12 cellular contexts compared by ENCODE assay signal in the genomic region with DNA sequence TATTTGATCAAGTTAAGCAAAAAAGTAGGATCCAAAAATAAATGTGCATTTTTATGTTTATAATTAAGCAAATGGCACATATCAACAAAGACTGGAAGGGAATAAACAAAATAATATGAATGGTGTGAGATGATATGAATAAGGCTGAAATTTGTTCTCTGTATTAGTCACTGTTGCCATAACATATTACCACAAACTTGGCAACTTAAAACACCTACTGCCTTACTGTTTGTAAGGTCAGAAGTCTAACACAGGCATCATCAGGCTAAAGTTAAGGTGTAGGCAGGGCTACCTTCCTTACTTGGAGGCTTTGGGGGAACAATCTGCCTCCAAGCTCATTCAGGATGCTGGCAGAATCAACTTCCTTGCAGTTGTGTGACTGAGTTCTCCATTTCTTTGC. TPM values are rescaled to one million over a fixed set of nuclear protein-coding genes. Genes with fewer than 3 reads are reported as not detected.
A peak's percentile ranks its signal among the peaks of the same experiment; 100 is the strongest.
DNase-seq lines count a peak whose midpoint lies in the region; ATAC-seq, FAIRE-seq and TF ChIP-seq lines count a peak whose summit lies in the region.
"Had no signal": no experiment of that assay in that cellular context is flagged by ENCODE, and none has a peak within 500 bp of the region (broad histone marks: within the 10 kb centered on the region; RNA-seq: fewer than 3 reads in every experiment).

No MANE protein-coding gene starts in this region.

- no peaks in the 10 kb centered on the region for H4K20me1 ChIP-seq in fibroblast of lung (ENCODE audit: control insufficient read depth, extremely low read depth, insufficient read depth, low read length)

- H3K4me2 ChIP-seq in fibroblast of lung (ENCODE audit: extremely low read depth, insufficient read depth, low read length) = no peak overlapping the region

- no peak overlapping the region for H3K27ac ChIP-seq in fibroblast of lung (ENCODE audit: insufficient read depth, low read length)
- no peak overlapping the region for H3K27ac ChIP-seq in dorsolateral prefrontal cortex
- H3K27ac ChIP-seq: vagina had no signal

- CTCF ChIA-PET in T-cell (lab: Charles Lee) = interaction anchor here in 1 of 2 donors (0.6 to 1.3 kb wide), 2 partner anchors 8 to 62 kb away, joined by 3 read pairs; no protein-coding TSS in a partner anchor

- peak; percentile 58 for FAIRE-seq in GM12891 (lab: Jason Lieb, UNC)

- POLR2A ChIA-PET in T-cell (lab: Charles Lee) = no interaction called here

- no peaks in the 10 kb centered on the region for H3K9me3 Mint-ChIP-seq in T-cell
- H3K9me3 Mint-ChIP-seq: memory B cell had no signal

- H3K4me3 ChIP-seq in fibroblast of lung (replicated peaks in 1 of 4; ENCODE audit: control extremely low read depth in 1 of 4, insufficient read depth in 1 of 4, low read depth in 3 of 4, low read length in 4 of 4) = no peak overlapping the region
- H3K4me3 ChIP-seq in dorsolateral prefrontal cortex = no peak overlapping the region
- H3K4me3 ChIP-seq: vagina had no signal

- no peak overlapping the region for H3K27ac Mint-ChIP-seq in T-cell
- H3K27ac Mint-ChIP-seq: memory B cell had no signal

- no peak overlapping the region for H2AFZ ChIP-seq in fibroblast of lung (ENCODE audit: low read length)

- ATAC-seq in GM21447 (IDR thresholded peaks at IDR 0.05; ENCODE audit: unreplicated experiment) (peak; percentile 69), HG03432 (IDR thresholded peaks at IDR 0.05; ENCODE audit: unreplicated experiment) (peak; percentile 83), T-cell (replicated peaks in 1 of 4) (no peak), sciatic nerve (no peak)

- H3K27me3 Mint-ChIP-seq in T-cell = no peaks in the 10 kb centered on the region
- H3K27me3 Mint-ChIP-seq: memory B cell had no signal

- H3K27me3 ChIP-seq in fibroblast of lung (ENCODE audit: control insufficient read depth, insufficient read depth, low read length) = no peaks in the 10 kb centered on the region
- H3K27me3 ChIP-seq in dorsolateral prefrontal cortex = no peaks in the 10 kb centered on the region
- H3K27me3 ChIP-seq: vagina had no signal

- DNase-seq in GM12891 (ENCODE audit: insufficient read length, low spot score) (no peak), fibroblast of lung (ENCODE audit: low read depth in 2 of 2) (peak; percentile 54 to 61), T-cell (no peak), sciatic nerve (ENCODE audit: low spot score) (no peak), dorsolateral prefrontal cortex (no peak), epidermal melanocyte (ENCODE audit: insufficient read length, low spot score) (no peak)
- DNase-seq: NCI-H1105 treated with DMSO at 0.1 percent for 48 hours, SIG-M5 had no signal

- TF ChIP-seq POLR2A in GM12891 (IDR thresholded peaks at IDR 0.05; ENCODE audit: low read depth, low read length) = no peak

- H3K4me1 ChIP-seq in fibroblast of lung (ENCODE audit: control insufficient read depth, extremely low read depth, insufficient read depth, low read length) = peaks cover 2% of the 10 kb centered on the region

- H3K36me3 Mint-ChIP-seq in T-cell = peaks cover 38% of the 10 kb centered on the region

- TF ChIP-seq CTCF in fibroblast of lung (conservative IDR thresholded peaks at IDR 0.05 in 1 of 2, IDR thresholded peaks at IDR 0.05 in 1 of 2; ENCODE audit: low read depth in 1 of 2, low read length in 2 of 2) (no peak), dorsolateral prefrontal cortex (IDR thresholded peaks at IDR 0.05 in 54 of 56, conservative IDR thresholded peaks at IDR 0.05 in 2 of 56; ENCODE audit: low read depth in 1 of 56, partially characterized antibody in 56 of 56) (no peak)

- peaks cover 7 to 17% (median 12%) of the 10 kb centered on the region in 3 donors for H3K4me1 Mint-ChIP-seq in T-cell

- no peak overlapping the region for H3K9ac ChIP-seq in fibroblast of lung (ENCODE audit: insufficient read depth, low read length)

- intact Hi-C loops in sciatic nerve (cut with DNase I) = no loop called here
- intact Hi-C loops in dorsolateral prefrontal cortex (cut with DNase I) = loop anchor here in 1 of 2 donors (10.0 kb wide), 1 partner anchor 69 kb away; no protein-coding TSS in a partner anchor

- no peak overlapping the region for H3K4me3 Mint-ChIP-seq in T-cell
- H3K4me3 Mint-ChIP-seq: memory B cell had no signal

- H3K9me3 ChIP-seq in fibroblast of lung (ENCODE audit: control insufficient read depth, insufficient read depth, low read depth, low read length) = no peaks in the 10 kb centered on the region
- H3K9me3 ChIP-seq: vagina had no signal

- H3K36me3 ChIP-seq in fibroblast of lung (ENCODE audit: control insufficient read depth, insufficient read depth, low read length) = no peaks in the 10 kb centered on the region

- H3K79me2 ChIP-seq in fibroblast of lung (ENCODE audit: control insufficient read depth, insufficient read depth, low read length) = peaks cover 2% of the 10 kb centered on the region

TF ChIP-seq in GM12891, 5 proteins besides CTCF, POLR2A, EP300 and RAD21:
- TF ChIP-seq POU2F2 (IDR thresholded peaks at IDR 0.05; ENCODE audit: low read depth, low read length) (no peak), SPI1 (IDR thresholded peaks at IDR 0.05; ENCODE audit: low read depth, low read length) (no peak), PAX5 (IDR thresholded peaks at IDR 0.05; ENCODE audit: insufficient read depth, low read length, severe bottlenecking) (no peak), TAF1 (IDR thresholded peaks at IDR 0.05; ENCODE audit: low read depth, low read length) (no peak), POLR2AphosphoS5 (IDR thresholded peaks at IDR 0.05; ENCODE audit: low read depth, low read length) (no peak)

RNA-seq across cellular contexts. Expression of a gene that starts 19.3 kb away (rescaled TPM):
- 12.4 TPM for polyA plus RNA-seq in GM12891 (2012; ENCODE audit: low read depth, missing spikeins)
- total RNA-seq in fibroblast of lung = 12.4 and 13.6 TPM in 2 replicates
- polyA plus RNA-seq in fibroblast of lung = 1.9 and 2.5 TPM in 2 replicates
- 12.6 and 13.5 TPM in 2 replicates for polyA plus RNA-seq in fibroblast of lung (2012)
- 11.4 and 30.1 TPM in 2 replicates for polyA minus RNA-seq in fibroblast of lung (ENCODE audit: low replicate concordance)
- total RNA-seq in T-cell = 10 to 100 TPM; 35.0 to 45.6 (median 36.0) TPM
- total RNA-seq in sciatic nerve = 44.2 TPM
- 10 to 100 TPM; 20.2 to 40.7 (median 30.1) TPM for total RNA-seq in dorsolateral prefrontal cortex

RNA-seq across cellular contexts. Expression of a gene that starts 53.0 kb away (rescaled TPM):
- polyA plus RNA-seq in GM12891 (2012; ENCODE audit: low read depth, missing spikeins) = 2.8 TPM
- 7.4 and 13.7 TPM in 2 replicates for total RNA-seq in fibroblast of lung
- 5.2 and 5.7 TPM in 2 replicates for polyA plus RNA-seq in fibroblast of lung
- polyA plus RNA-seq in fibroblast of lung (2012) = 8.0 TPM in 2 replicates
- 0.15 TPM in 1 of 2 replicates, not detected in the other for polyA minus RNA-seq in fibroblast of lung (ENCODE audit: low replicate concordance)
- 1 to 10 TPM; 3.0 to 7.4 (median 4.8) TPM for total RNA-seq in T-cell
- total RNA-seq in sciatic nerve = 8.9 TPM
- total RNA-seq in dorsolateral prefrontal cortex = 10 to 100 TPM in 78 of 120 experiments, 1 to 10 TPM in 42; 5.8 to 17.1 (median 10.8) TPM

Comparison
In these comparisons a context has a peak if more than half of its experiments do, and no peak if none do; other contexts are left out.
1. DNase-seq: peak in fibroblast of lung (2 of 2); none in GM12891 (single experiment), T-cell (0 of 34), sciatic nerve (single experiment), dorsolateral prefrontal cortex (0 of 10) and epidermal melanocyte (single experiment).
2. ATAC-seq: peak in GM21447 (single experiment) and HG03432 (single experiment); none in T-cell (0 of 4) and sciatic nerve (single experiment).